ENCODE assay signal across 10 cellular contexts in genomic region chr9:137582286-137582860, GRCh38. TPM values are rescaled to one million over a fixed set of nuclear protein-coding genes. Genes with fewer than 3 reads are reported as not detected.
DNase-seq lines count a peak whose midpoint lies in the region; ATAC-seq, FAIRE-seq and TF ChIP-seq lines count a peak whose summit lies in the region.
"Had no signal": no experiment of that assay in that cellular context is flagged by ENCODE, and none has a peak within 500 bp of the region (broad histone marks: within the 10 kb centered on the region; RNA-seq: fewer than 3 reads in every experiment).

No MANE protein-coding gene starts in this region.

- no peak for FAIRE-seq in endothelial cell of umbilical vein (lab: Jason Lieb, UNC)

- peaks cover 18% of the 10 kb centered on the region for H3K36me3 Mint-ChIP-seq in activated CD8-positive, alpha-beta T cell treated with anti-CD3 and anti-CD28 coated beads for 36 hours (ENCODE audit: low read depth)
- peaks cover 16% of the 10 kb centered on the region for H3K36me3 Mint-ChIP-seq in activated CD8-positive, alpha-beta T cell treated with anti-CD3 and anti-CD28 coated beads, Interleukin-2, amount 10 ng/mL, durations not matched to agents 7 days and 5 days (ENCODE audit: low read depth)
- H3K36me3 Mint-ChIP-seq in mesothelial cell of epicardium: peaks cover 13% of the 10 kb centered on the region

- peaks cover 14% of the 10 kb centered on the region for H3K4me1 Mint-ChIP-seq in activated CD8-positive, alpha-beta T cell treated with anti-CD3 and anti-CD28 coated beads for 36 hours (ENCODE audit: low read depth)
- H3K4me1 Mint-ChIP-seq in activated CD8-positive, alpha-beta T cell treated with anti-CD3 and anti-CD28 coated beads, Interleukin-2, amount 10 ng/mL, durations not matched to agents 7 days and 5 days (ENCODE audit: low read depth): peaks cover 13% of the 10 kb centered on the region
- peaks cover 17% of the 10 kb centered on the region for H3K4me1 Mint-ChIP-seq in mesothelial cell of epicardium

- POLR2A ChIA-PET in activated CD8-positive, alpha-beta T cell treated with anti-CD3 and anti-CD28 coated beads for 36 hours (lab: Charles Lee): interaction anchor here (5.0 kb wide), 1 partner anchor 7 kb away, joined by 33 read pairs; the partner anchor contains the start of gene ZMYND19
- POLR2A ChIA-PET in activated CD8-positive, alpha-beta T cell treated with anti-CD3 and anti-CD28 coated beads, Interleukin-2, amount 10 ng/mL, durations not matched to agents 7 days and 5 days (lab: Charles Lee): no interaction called here
- POLR2A ChIA-PET in endothelial cell of umbilical vein (lab: Charles Lee): no interaction called here

- H3K9me3 ChIP-seq in endothelial cell of umbilical vein (replicated peaks; ENCODE audit: control insufficient read depth, insufficient read depth, low read length) (no peaks in the 10 kb centered on the region), skeletal muscle tissue (ENCODE audit: control insufficient read depth in 3 of 3, low read length in 3 of 3) (no peaks in the 10 kb centered on the region)
- H3K9me3 ChIP-seq: BLaER1 treated with 17β-estradiol and CSF1 and Interleukin-3, amounts not matched to agents 10 nM and 100 nM had no signal

- no peaks in the 10 kb centered on the region for H3K9me3 Mint-ChIP-seq in activated CD8-positive, alpha-beta T cell treated with anti-CD3 and anti-CD28 coated beads for 36 hours
- no peaks in the 10 kb centered on the region for H3K9me3 Mint-ChIP-seq in activated CD8-positive, alpha-beta T cell treated with anti-CD3 and anti-CD28 coated beads, Interleukin-2, amount 10 ng/mL, durations not matched to agents 7 days and 5 days (ENCODE audit: insufficient read depth)
- H3K9me3 Mint-ChIP-seq in mesothelial cell of epicardium: no peaks in the 10 kb centered on the region

- H3K27me3 Mint-ChIP-seq in activated CD8-positive, alpha-beta T cell treated with anti-CD3 and anti-CD28 coated beads for 36 hours: no peaks in the 10 kb centered on the region
- no peaks in the 10 kb centered on the region for H3K27me3 Mint-ChIP-seq in activated CD8-positive, alpha-beta T cell treated with anti-CD3 and anti-CD28 coated beads, Interleukin-2, amount 10 ng/mL, durations not matched to agents 7 days and 5 days (ENCODE audit: low read depth)
- no peaks in the 10 kb centered on the region for H3K27me3 Mint-ChIP-seq in mesothelial cell of epicardium (ENCODE audit: low read depth)

- no peak overlapping the region for H3K9ac ChIP-seq in endothelial cell of umbilical vein (replicated peaks; ENCODE audit: extremely low read depth, insufficient read depth, low read length)
- peak overlapping the region in 2 of 3 donors; percentile 32 to 54 for H3K9ac ChIP-seq in skeletal muscle tissue (ENCODE audit: low read depth in 1 of 3, low read length in 3 of 3)

- H4K20me1 ChIP-seq in endothelial cell of umbilical vein (replicated peaks; ENCODE audit: control insufficient read depth, extremely low read depth, insufficient read depth, low read length): no peaks in the 10 kb centered on the region

- no peak for ATAC-seq in activated CD8-positive, alpha-beta T cell treated with anti-CD3 and anti-CD28 coated beads for 36 hours
- no peak for ATAC-seq in activated CD8-positive, alpha-beta T cell treated with anti-CD3 and anti-CD28 coated beads, Interleukin-2, amount 10 ng/mL, durations not matched to agents 7 days and 5 days
- no peak for ATAC-seq in HG03095 (IDR thresholded peaks at IDR 0.05; ENCODE audit: unreplicated experiment)

- intact Hi-C loops in activated CD8-positive, alpha-beta T cell treated with anti-CD3 and anti-CD28 coated beads for 36 hours (cut with micrococcal nuclease): no loop called here
- intact Hi-C loops in endothelial cell of umbilical vein (cut with micrococcal nuclease): no loop called here

- peak; percentile 53 for DNase-seq in activated CD8-positive, alpha-beta T cell treated with anti-CD3 and anti-CD28 coated beads for 36 hours
- DNase-seq in activated CD8-positive, alpha-beta T cell treated with anti-CD3 and anti-CD28 coated beads, Interleukin-2, amount 10 ng/mL, durations not matched to agents 7 days and 5 days: no peak
- DNase-seq in NCI-H1694 treated with DMSO at 0.1 percent for 48 hours (lab: John Stamatoyannopoulos, UW) (peak; percentile 17), endothelial cell of umbilical vein (ENCODE audit: low read depth, low spot score) (no peak), putamen (ENCODE audit: low spot score) (no peak), mesothelial cell of epicardium (ENCODE audit: low spot score in 2 of 2, unreplicated experiment in 2 of 2) (no peak)
- DNase-seq: midbrain had no signal

- no peak overlapping the region for H3K4me2 ChIP-seq in endothelial cell of umbilical vein (ENCODE audit: insufficient read depth, low read length)
- H3K4me2 ChIP-seq: BLaER1 treated with 17β-estradiol and CSF1 and Interleukin-3, amounts not matched to agents 10 nM and 100 nM had no signal

- CTCF ChIA-PET in activated CD8-positive, alpha-beta T cell treated with anti-CD3 and anti-CD28 coated beads for 36 hours (lab: Charles Lee): interaction anchor here (0.6 to 1.0 kb wide), 2 partner anchors 8 to 139 kb away, joined by 3 read pairs; partner anchors contain the start of gene ZMYND19
- CTCF ChIA-PET in activated CD8-positive, alpha-beta T cell treated with anti-CD3 and anti-CD28 coated beads, Interleukin-2, amount 10 ng/mL, durations not matched to agents 7 days and 5 days (lab: Charles Lee): no interaction called here
- CTCF ChIA-PET in endothelial cell of umbilical vein (lab: Charles Lee): interaction anchor here (1.0 to 1.4 kb wide), 3 partner anchors 21 to 113 kb away, joined by 3 to 5 read pairs (median 4); no protein-coding TSS in a partner anchor

- peaks cover 11% of the 10 kb centered on the region for H3K79me2 ChIP-seq in endothelial cell of umbilical vein (ENCODE audit: control insufficient read depth, insufficient read depth, low read length)

- BruUV-seq in endothelial cell of umbilical vein (replicated peaks; lab: Mats Ljungman, UMichigan): no TSS peak

- no peak overlapping the region for H3K27ac Mint-ChIP-seq in activated CD8-positive, alpha-beta T cell treated with anti-CD3 and anti-CD28 coated beads for 36 hours
- H3K27ac Mint-ChIP-seq in activated CD8-positive, alpha-beta T cell treated with anti-CD3 and anti-CD28 coated beads, Interleukin-2, amount 10 ng/mL, durations not matched to agents 7 days and 5 days: no peak overlapping the region
- no peak overlapping the region for H3K27ac Mint-ChIP-seq in mesothelial cell of epicardium

- no peaks in the 10 kb centered on the region for H3K9me1 ChIP-seq in endothelial cell of umbilical vein (replicated peaks; ENCODE audit: control insufficient read depth, extremely low read depth, insufficient read depth, low read length)

- H3K4me3 ChIP-seq in endothelial cell of umbilical vein (replicated peaks in 1 of 3; ENCODE audit: insufficient read depth in 1 of 3, low read depth in 1 of 3, low read length in 3 of 3): no peak overlapping the region
- no peak overlapping the region for H3K4me3 ChIP-seq in skeletal muscle tissue (ENCODE audit: low read length in 3 of 3)
- H3K4me3 ChIP-seq: BLaER1 treated with 17β-estradiol and CSF1 and Interleukin-3, amounts not matched to agents 10 nM and 100 nM had no signal

- H3K36me3 ChIP-seq in endothelial cell of umbilical vein (ENCODE audit: control insufficient read depth in 2 of 2, extremely low read depth in 1 of 2, insufficient read depth in 2 of 2, low read length in 2 of 2) (peaks cover 6 to 36% of the 10 kb centered on the region in 2 experiments), skeletal muscle tissue (ENCODE audit: control insufficient read depth in 3 of 3, insufficient read depth in 3 of 3, low read length in 3 of 3) (peaks cover 45 to 46% (median 45%) of the 10 kb centered on the region in 3 donors)

- TF ChIP-seq POLR2A in endothelial cell of umbilical vein (IDR thresholded peaks at IDR 0.05; ENCODE audit: low read depth, low read length): no peak

- no peak overlapping the region for H2AFZ ChIP-seq in endothelial cell of umbilical vein (ENCODE audit: low read depth, low read length)

- peaks cover 9% of the 10 kb centered on the region for H3K4me1 ChIP-seq in endothelial cell of umbilical vein (ENCODE audit: control insufficient read depth, extremely low read depth, insufficient read depth, low read length)
- peaks cover 25 to 43% (median 33%) of the 10 kb centered on the region in 3 donors for H3K4me1 ChIP-seq in skeletal muscle tissue (ENCODE audit: control insufficient read depth in 3 of 3, insufficient read depth in 3 of 3, low read length in 3 of 3)

- H3K27me3 ChIP-seq in endothelial cell of umbilical vein (ENCODE audit: control insufficient read depth in 2 of 2, insufficient read depth in 2 of 2, low read length in 2 of 2): no peaks in the 10 kb centered on the region
- H3K27me3 ChIP-seq in skeletal muscle tissue (ENCODE audit: control insufficient read depth in 3 of 3, insufficient read depth in 3 of 3, low read length in 3 of 3): no peaks in the 10 kb centered on the region
- H3K27me3 ChIP-seq: BLaER1 treated with 17β-estradiol and CSF1 and Interleukin-3, amounts not matched to agents 10 nM and 100 nM had no signal

- no peak overlapping the region for H3K4me3 Mint-ChIP-seq in activated CD8-positive, alpha-beta T cell treated with anti-CD3 and anti-CD28 coated beads for 36 hours
- H3K4me3 Mint-ChIP-seq in activated CD8-positive, alpha-beta T cell treated with anti-CD3 and anti-CD28 coated beads, Interleukin-2, amount 10 ng/mL, durations not matched to agents 7 days and 5 days: no peak overlapping the region
- H3K4me3 Mint-ChIP-seq in mesothelial cell of epicardium: no peak overlapping the region

- H3K27ac ChIP-seq in endothelial cell of umbilical vein (ENCODE audit: insufficient read depth, low read depth, low read length) (no peak overlapping the region), skeletal muscle tissue (ENCODE audit: low read depth, low read length) (no peak overlapping the region)
- H3K27ac ChIP-seq: BLaER1 treated with 17β-estradiol and CSF1 and Interleukin-3, amounts not matched to agents 10 nM and 100 nM had no signal

- TF ChIP-seq CTCF in activated CD8-positive, alpha-beta T cell treated with anti-CD3 and anti-CD28 coated beads for 36 hours (IDR thresholded peaks at IDR 0.05): peak; percentile 45
- TF ChIP-seq CTCF in endothelial cell of umbilical vein (IDR thresholded peaks at IDR 0.05; ENCODE audit: extremely low read depth in 1 of 2, insufficient read depth in 1 of 2, low read depth in 1 of 2, low read length in 2 of 2) (peak; percentile 21 to 27), mesothelial cell of epicardium (IDR thresholded peaks at IDR 0.05; ENCODE audit: unreplicated experiment) (no peak)

- dilution Hi-C loops in endothelial cell of umbilical vein (cut with MboI; ENCODE audit: extremely low pct_ligation_motif_present, low sequenced_read_pairs): no loop called here

RNA-seq across cellular contexts. Expression of gene DPH7, which starts 3.6 kb away (rescaled TPM):
- 10 to 100 TPM; 33.7 to 35.0 TPM for total RNA-seq in activated CD8-positive, alpha-beta T cell treated with anti-CD3 and anti-CD28 coated beads for 36 hours
- total RNA-seq in activated CD8-positive, alpha-beta T cell treated with anti-CD3 and anti-CD28 coated beads, Interleukin-2, amount 10 ng/mL, durations not matched to agents 7 days and 5 days: 10 to 100 TPM; 36.8 to 37.1 TPM
- 43.2 TPM in 2 replicates for total RNA-seq in endothelial cell of umbilical vein
- polyA plus RNA-seq in endothelial cell of umbilical vein: 40.8 and 41.8 TPM in 2 replicates
- 29.5 and 37.5 TPM in 2 replicates for polyA plus RNA-seq in endothelial cell of umbilical vein (2011; cell fraction: cytosol; rRNA removed)
- 144 and 146 TPM in 2 replicates for polyA plus RNA-seq in endothelial cell of umbilical vein (2011; cell fraction: nucleus; rRNA removed)
- 23.9 and 26.7 TPM in 2 replicates for polyA plus RNA-seq in endothelial cell of umbilical vein (2012)
- 25.6 and 26.6 TPM in 2 replicates for polyA minus RNA-seq in endothelial cell of umbilical vein
- 18.8 TPM for polyA minus RNA-seq in endothelial cell of umbilical vein (2011; cell fraction: cytosol; rRNA and poly(A)+ RNA removed)
- 25.6 and 29.5 TPM in 2 replicates for polyA minus RNA-seq in endothelial cell of umbilical vein (2011; cell fraction: nucleus; rRNA and poly(A)+ RNA removed)
- total RNA-seq in skeletal muscle tissue: 13.0 TPM
- total RNA-seq in mesothelial cell of epicardium: 55.0 to 59.4 TPM (median 56.1 TPM) in 3 replicates

RNA-seq across cellular contexts. Expression of gene ZMYND19, which starts 7.9 kb away (rescaled TPM):
- total RNA-seq in activated CD8-positive, alpha-beta T cell treated with anti-CD3 and anti-CD28 coated beads for 36 hours: 10 to 100 TPM; 45.9 to 46.5 TPM
- 10 to 100 TPM; 35.4 to 38.3 TPM for total RNA-seq in activated CD8-positive, alpha-beta T cell treated with anti-CD3 and anti-CD28 coated beads, Interleukin-2, amount 10 ng/mL, durations not matched to agents 7 days and 5 days
- 32.6 and 35.4 TPM in 2 replicates for total RNA-seq in endothelial cell of umbilical vein
- polyA plus RNA-seq in endothelial cell of umbilical vein: 22.3 and 22.8 TPM in 2 replicates
- polyA plus RNA-seq in endothelial cell of umbilical vein (2011; cell fraction: cytosol; rRNA removed): 19.3 and 21.9 TPM in 2 replicates
- 42.1 and 43.3 TPM in 2 replicates for polyA plus RNA-seq in endothelial cell of umbilical vein (2011; cell fraction: nucleus; rRNA removed)
- polyA plus RNA-seq in endothelial cell of umbilical vein (2012): 21.3 and 23.6 TPM in 2 replicates
- 8.6 and 10.9 TPM in 2 replicates for polyA minus RNA-seq in endothelial cell of umbilical vein
- polyA minus RNA-seq in endothelial cell of umbilical vein (2011; cell fraction: cytosol; rRNA and poly(A)+ RNA removed): 42.3 TPM
- 10.8 and 12.6 TPM in 2 replicates for polyA minus RNA-seq in endothelial cell of umbilical vein (2011; cell fraction: nucleus; rRNA and poly(A)+ RNA removed)
- total RNA-seq in skeletal muscle tissue: 13.0 TPM
- total RNA-seq in mesothelial cell of epicardium: 31.1 to 33.2 TPM (median 31.9 TPM) in 3 replicates

RNA-seq across cellular contexts. Expression of gene ARRDC1, which starts 23.1 kb away (rescaled TPM):
- 10 to 100 TPM; 29.0 TPM for total RNA-seq in activated CD8-positive, alpha-beta T cell treated with anti-CD3 and anti-CD28 coated beads for 36 hours
- total RNA-seq in activated CD8-positive, alpha-beta T cell treated with anti-CD3 and anti-CD28 coated beads, Interleukin-2, amount 10 ng/mL, durations not matched to agents 7 days and 5 days: 10 to 100 TPM; 42.3 to 45.1 TPM
- total RNA-seq in endothelial cell of umbilical vein (21.5 and 22.5 TPM in 2 replicates), skeletal muscle tissue (14.6 TPM), mesothelial cell of epicardium (36.5 to 40.5 TPM (median 39.1 TPM) in 3 replicates)
- 51.0 and 64.3 TPM in 2 replicates for polyA plus RNA-seq in endothelial cell of umbilical vein
- polyA plus RNA-seq in endothelial cell of umbilical vein (2011; cell fraction: cytosol; rRNA removed): 22.6 and 30.4 TPM in 2 replicates
- 130 and 153 TPM in 2 replicates for polyA plus RNA-seq in endothelial cell of umbilical vein (2011; cell fraction: nucleus; rRNA removed)
- polyA plus RNA-seq in endothelial cell of umbilical vein (2012): 20.9 and 28.6 TPM in 2 replicates
- 24.6 and 25.7 TPM in 2 replicates for polyA minus RNA-seq in endothelial cell of umbilical vein
- polyA minus RNA-seq in endothelial cell of umbilical vein (2011; cell fraction: cytosol; rRNA and poly(A)+ RNA removed): 48.2 TPM
- polyA minus RNA-seq in endothelial cell of umbilical vein (2011; cell fraction: nucleus; rRNA and poly(A)+ RNA removed): 35.8 and 48.0 TPM in 2 replicates

RNA-seq across cellular contexts. Expression of gene MRPL41, which starts 30.7 kb away (rescaled TPM):
- 10 to 100 TPM; 42.8 to 43.9 TPM for total RNA-seq in activated CD8-positive, alpha-beta T cell treated with anti-CD3 and anti-CD28 coated beads for 36 hours
- total RNA-seq in activated CD8-positive, alpha-beta T cell treated with anti-CD3 and anti-CD28 coated beads, Interleukin-2, amount 10 ng/mL, durations not matched to agents 7 days and 5 days: 10 to 100 TPM; 51.4 to 55.5 TPM
- total RNA-seq in endothelial cell of umbilical vein: 50.7 and 53.3 TPM in 2 replicates
- 50.4 and 90.1 TPM in 2 replicates for polyA plus RNA-seq in endothelial cell of umbilical vein
- polyA plus RNA-seq in endothelial cell of umbilical vein (2011; cell fraction: cytosol; rRNA removed): 23.9 and 47.2 TPM in 2 replicates
- 12.3 and 14.7 TPM in 2 replicates for polyA plus RNA-seq in endothelial cell of umbilical vein (2011; cell fraction: nucleus; rRNA removed)
- 38.0 and 55.4 TPM in 2 replicates for polyA plus RNA-seq in endothelial cell of umbilical vein (2012)
- polyA minus RNA-seq in endothelial cell of umbilical vein: 6.6 and 8.1 TPM in 2 replicates
- 21.3 TPM for polyA minus RNA-seq in endothelial cell of umbilical vein (2011; cell fraction: cytosol; rRNA and poly(A)+ RNA removed)
- polyA minus RNA-seq in endothelial cell of umbilical vein (2011; cell fraction: nucleus; rRNA and poly(A)+ RNA removed): 2.1 and 4.1 TPM in 2 replicates
- total RNA-seq in skeletal muscle tissue: 32.9 TPM
- total RNA-seq in mesothelial cell of epicardium: 22.7 to 26.6 TPM (median 26.2 TPM) in 3 replicates

RNA-seq across cellular contexts. Expression of gene PNPLA7, which starts 32.2 kb away (rescaled TPM):
- 1 to 10 TPM; 4.8 to 5.0 TPM for total RNA-seq in activated CD8-positive, alpha-beta T cell treated with anti-CD3 and anti-CD28 coated beads for 36 hours
- total RNA-seq in activated CD8-positive, alpha-beta T cell treated with anti-CD3 and anti-CD28 coated beads, Interleukin-2, amount 10 ng/mL, durations not matched to agents 7 days and 5 days: 1 to 10 TPM; 3.4 to 3.7 TPM
- total RNA-seq in endothelial cell of umbilical vein (1.9 TPM in 2 replicates), skeletal muscle tissue (1.0 TPM), mesothelial cell of epicardium (5.3 to 5.7 TPM (median 5.6 TPM) in 3 replicates)
- polyA plus RNA-seq in endothelial cell of umbilical vein: 1.0 and 1.2 TPM in 2 replicates
- 0.30 and 0.37 TPM in 2 replicates for polyA plus RNA-seq in endothelial cell of umbilical vein (2011; cell fraction: cytosol; rRNA removed)
- polyA plus RNA-seq in endothelial cell of umbilical vein (2011; cell fraction: nucleus; rRNA removed): 7.4 and 10.0 TPM in 2 replicates
- 0.92 and 1.1 TPM in 2 replicates for polyA plus RNA-seq in endothelial cell of umbilical vein (2012)
- 0.78 and 1.8 TPM in 2 replicates for polyA minus RNA-seq in endothelial cell of umbilical vein
- 0.72 TPM for polyA minus RNA-seq in endothelial cell of umbilical vein (2011; cell fraction: cytosol; rRNA and poly(A)+ RNA removed)
- polyA minus RNA-seq in endothelial cell of umbilical vein (2011; cell fraction: nucleus; rRNA and poly(A)+ RNA removed): 2.8 and 3.6 TPM in 2 replicates

Comparison
In these comparisons a context has a peak if more than half of its experiments do, and no peak if none do; other contexts are left out.
1. DNase-seq: peak in activated CD8-positive, alpha-beta T cell treated with anti-CD3 and anti-CD28 coated beads for 36 hours (single experiment) and NCI-H1694 treated with DMSO at 0.1 percent for 48 hours (single experiment); none in activated CD8-positive, alpha-beta T cell treated with anti-CD3 and anti-CD28 coated beads, Interleukin-2, amount 10 ng/mL, durations not matched to agents 7 days and 5 days (single experiment), endothelial cell of umbilical vein (single experiment), putamen (single experiment) and mesothelial cell of epicardium (0 of 2).